1 cellular context compared by ENCODE assay signal in the genomic region with DNA sequence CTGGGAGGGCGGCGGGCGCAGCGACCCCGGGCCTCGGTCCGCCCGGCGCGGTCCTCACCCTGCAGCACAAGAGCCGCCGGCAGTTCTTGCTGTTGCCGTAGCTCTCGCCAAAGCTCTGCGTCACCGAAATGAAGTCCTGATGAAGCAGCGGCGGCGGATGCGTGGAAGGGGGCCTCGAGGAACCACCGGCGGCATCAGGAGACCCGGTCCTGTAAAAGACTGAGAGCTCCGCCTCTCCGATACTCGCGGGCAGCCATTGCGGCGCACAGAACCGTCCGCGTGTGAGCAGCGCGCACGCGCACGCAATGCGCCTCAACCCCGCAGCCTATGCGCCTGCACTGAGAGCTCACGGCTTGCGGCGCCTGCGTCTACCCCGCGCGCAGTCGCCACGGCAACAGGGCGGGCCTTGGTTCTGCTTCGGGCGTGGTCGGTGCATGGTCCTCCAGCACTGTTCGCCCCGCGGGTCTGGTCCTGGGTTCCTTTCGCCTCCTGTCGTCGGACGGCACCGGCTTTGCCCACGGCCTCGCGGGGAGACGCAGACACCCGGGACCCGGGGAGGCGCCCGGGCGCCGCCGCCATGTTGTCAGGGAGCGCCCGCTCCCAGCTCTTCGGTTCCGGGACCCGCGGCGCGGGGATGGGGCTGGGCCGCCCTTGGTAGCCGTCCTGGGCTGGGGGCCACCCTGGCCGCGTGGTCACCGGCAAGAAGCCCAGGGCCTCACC.
A peak's percentile ranks its signal among the peaks of the same experiment; 100 is the strongest.
TF ChIP-seq lines count a peak whose summit lies in the region.

No MANE protein-coding gene starts in this region.

TF ChIP-seq in HepG2, 621 proteins besides CTCF, POLR2A, EP300 and RAD21 (continued from another document and continues in another):
- TF ChIP-seq, protein P1, sequence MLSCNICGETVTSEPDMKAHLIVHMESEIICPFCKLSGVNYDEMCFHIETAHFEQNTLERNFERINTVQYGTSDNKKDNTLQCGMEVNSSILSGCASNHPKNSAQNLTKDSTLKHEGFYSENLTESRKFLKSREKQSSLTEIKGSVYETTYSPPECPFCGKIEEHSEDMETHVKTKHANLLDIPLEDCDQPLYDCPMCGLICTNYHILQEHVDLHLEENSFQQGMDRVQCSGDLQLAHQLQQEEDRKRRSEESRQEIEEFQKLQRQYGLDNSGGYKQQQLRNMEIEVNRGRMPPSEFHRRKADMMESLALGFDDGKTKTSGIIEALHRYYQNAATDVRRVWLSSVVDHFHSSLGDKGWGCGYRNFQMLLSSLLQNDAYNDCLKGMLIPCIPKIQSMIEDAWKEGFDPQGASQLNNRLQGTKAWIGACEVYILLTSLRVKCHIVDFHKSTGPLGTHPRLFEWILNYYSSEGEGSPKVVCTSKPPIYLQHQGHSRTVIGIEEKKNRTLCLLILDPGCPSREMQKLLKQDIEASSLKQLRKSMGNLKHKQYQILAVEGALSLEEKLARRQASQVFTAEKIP (CRISPR knock-in tag; IDR thresholded peaks at IDR 0.05; ENCODE audit: borderline replicate concordance): no peak
- TF ChIP-seq THAP11 (CRISPR knock-in tag; IDR thresholded peaks at IDR 0.05) (peak; percentile 80), ZMYM3 (CRISPR knock-in tag; IDR thresholded peaks at IDR 0.05) (no peak), KDM2A (CRISPR knock-in tag; IDR thresholded peaks at IDR 0.05; ENCODE audit: borderline replicate concordance, low read depth) (peak; percentile 80), PAX8 (CRISPR knock-in tag; IDR thresholded peaks at IDR 0.05; ENCODE audit: borderline replicate concordance) (0 out of 2 replicates have a peak, but pooled peaks have one; percentile 43), SP5 (CRISPR knock-in tag; IDR thresholded peaks at IDR 0.05; ENCODE audit: borderline replicate concordance, low read depth) (0 out of 2 replicates have a peak, but pooled peaks have one; percentile 14), ZNF713 (CRISPR knock-in tag; IDR thresholded peaks at IDR 0.05) (no peak; the same call in 1 of the 2 replicates), TAF1 (CRISPR knock-in tag; IDR thresholded peaks at IDR 0.05) (peak; percentile 97), KLF13 (CRISPR knock-in tag; IDR thresholded peaks at IDR 0.05) (no peak), TCF7L2 (IDR thresholded peaks at IDR 0.05; ENCODE audit: low read depth, low read length) (no peak), MTA1 (CRISPR knock-in tag; IDR thresholded peaks at IDR 0.05; ENCODE audit: borderline replicate concordance) (no peak), BHLHE40 (IDR thresholded peaks at IDR 0.05; ENCODE audit: low read length) (no peak), ATM (IDR thresholded peaks at IDR 0.05; ENCODE audit: borderline replicate concordance) (no peak), ZNF318 (CRISPR knock-in tag; IDR thresholded peaks at IDR 0.05) (no peak), TFDP2 (CRISPR knock-in tag; IDR thresholded peaks at IDR 0.05) (0 out of 2 replicates have a peak, but pooled peaks have one; percentile 49)
- TF ChIP-seq, protein P2, sequence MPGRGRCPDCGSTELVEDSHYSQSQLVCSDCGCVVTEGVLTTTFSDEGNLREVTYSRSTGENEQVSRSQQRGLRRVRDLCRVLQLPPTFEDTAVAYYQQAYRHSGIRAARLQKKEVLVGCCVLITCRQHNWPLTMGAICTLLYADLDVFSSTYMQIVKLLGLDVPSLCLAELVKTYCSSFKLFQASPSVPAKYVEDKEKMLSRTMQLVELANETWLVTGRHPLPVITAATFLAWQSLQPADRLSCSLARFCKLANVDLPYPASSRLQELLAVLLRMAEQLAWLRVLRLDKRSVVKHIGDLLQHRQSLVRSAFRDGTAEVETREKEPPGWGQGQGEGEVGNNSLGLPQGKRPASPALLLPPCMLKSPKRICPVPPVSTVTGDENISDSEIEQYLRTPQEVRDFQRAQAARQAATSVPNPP (CRISPR knock-in tag; IDR thresholded peaks at IDR 0.05): no peak
- TF ChIP-seq, protein P3, sequence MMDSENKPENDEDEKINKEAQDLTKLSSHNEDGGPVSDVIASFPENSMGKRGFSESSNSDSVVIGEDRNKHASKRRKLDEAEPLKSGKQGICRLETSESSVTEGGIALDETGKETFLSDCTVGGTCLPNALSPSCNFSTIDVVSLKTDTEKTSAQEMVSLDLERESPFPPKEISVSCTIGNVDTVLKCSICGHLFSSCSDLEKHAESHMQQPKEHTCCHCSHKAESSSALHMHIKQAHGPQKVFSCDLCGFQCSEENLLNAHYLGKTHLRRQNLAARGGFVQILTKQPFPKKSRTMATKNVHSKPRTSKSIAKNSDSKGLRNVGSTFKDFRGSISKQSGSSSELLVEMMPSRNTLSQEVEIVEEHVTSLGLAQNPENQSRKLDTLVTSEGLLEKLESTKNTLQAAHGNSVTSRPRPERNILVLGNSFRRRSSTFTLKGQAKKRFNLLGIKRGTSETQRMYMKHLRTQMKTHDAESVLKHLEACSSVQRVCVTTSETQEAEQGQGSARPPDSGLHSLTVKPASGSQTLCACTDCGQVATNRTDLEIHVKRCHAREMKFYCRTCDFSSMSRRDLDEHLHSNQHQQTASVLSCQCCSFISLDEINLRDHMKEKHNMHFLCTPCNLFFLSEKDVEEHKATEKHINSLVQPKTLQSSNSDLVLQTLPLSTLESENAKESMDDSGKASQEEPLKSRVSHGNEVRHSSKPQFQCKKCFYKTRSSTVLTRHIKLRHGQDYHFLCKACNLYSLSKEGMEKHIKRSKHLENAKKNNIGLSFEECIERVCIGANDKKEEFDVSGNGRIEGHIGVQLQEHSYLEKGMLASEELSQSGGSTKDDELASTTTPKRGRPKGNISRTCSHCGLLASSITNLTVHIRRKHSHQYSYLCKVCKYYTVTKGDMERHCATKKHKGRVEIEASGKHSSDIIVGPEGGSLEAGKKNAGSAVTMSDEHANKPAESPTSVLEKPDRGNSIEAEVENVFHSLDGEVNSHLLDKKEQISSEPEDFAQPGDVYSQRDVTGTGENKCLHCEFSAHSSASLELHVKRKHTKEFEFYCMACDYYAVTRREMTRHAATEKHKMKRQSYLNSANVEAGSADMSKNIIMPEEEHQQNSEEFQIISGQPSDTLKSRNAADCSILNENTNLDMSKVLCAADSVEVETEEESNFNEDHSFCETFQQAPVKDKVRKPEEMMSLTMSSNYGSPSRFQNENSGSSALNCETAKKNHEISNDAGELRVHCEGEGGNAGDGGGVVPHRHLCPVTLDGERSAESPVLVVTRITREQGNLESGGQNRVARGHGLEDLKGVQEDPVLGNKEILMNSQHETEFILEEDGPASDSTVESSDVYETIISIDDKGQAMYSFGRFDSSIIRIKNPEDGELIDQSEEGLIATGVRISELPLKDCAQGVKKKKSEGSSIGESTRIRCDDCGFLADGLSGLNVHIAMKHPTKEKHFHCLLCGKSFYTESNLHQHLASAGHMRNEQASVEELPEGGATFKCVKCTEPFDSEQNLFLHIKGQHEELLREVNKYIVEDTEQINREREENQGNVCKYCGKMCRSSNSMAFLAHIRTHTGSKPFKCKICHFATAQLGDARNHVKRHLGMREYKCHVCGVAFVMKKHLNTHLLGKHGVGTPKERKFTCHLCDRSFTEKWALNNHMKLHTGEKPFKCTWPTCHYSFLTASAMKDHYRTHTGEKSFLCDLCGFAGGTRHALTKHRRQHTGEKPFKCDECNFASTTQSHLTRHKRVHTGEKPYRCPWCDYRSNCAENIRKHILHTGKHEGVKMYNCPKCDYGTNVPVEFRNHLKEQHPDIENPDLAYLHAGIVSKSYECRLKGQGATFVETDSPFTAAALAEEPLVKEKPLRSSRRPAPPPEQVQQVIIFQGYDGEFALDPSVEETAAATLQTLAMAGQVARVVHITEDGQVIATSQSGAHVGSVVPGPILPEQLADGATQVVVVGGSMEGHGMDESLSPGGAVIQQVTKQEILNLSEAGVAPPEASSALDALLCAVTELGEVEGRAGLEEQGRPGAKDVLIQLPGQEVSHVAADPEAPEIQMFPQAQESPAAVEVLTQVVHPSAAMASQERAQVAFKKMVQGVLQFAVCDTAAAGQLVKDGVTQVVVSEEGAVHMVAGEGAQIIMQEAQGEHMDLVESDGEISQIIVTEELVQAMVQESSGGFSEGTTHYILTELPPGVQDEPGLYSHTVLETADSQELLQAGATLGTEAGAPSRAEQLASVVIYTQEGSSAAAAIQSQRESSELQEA (CRISPR knock-in tag; IDR thresholded peaks at IDR 0.05; ENCODE audit: not compliant biosample characterization): peak; percentile 59
- TF ChIP-seq, protein P4, sequence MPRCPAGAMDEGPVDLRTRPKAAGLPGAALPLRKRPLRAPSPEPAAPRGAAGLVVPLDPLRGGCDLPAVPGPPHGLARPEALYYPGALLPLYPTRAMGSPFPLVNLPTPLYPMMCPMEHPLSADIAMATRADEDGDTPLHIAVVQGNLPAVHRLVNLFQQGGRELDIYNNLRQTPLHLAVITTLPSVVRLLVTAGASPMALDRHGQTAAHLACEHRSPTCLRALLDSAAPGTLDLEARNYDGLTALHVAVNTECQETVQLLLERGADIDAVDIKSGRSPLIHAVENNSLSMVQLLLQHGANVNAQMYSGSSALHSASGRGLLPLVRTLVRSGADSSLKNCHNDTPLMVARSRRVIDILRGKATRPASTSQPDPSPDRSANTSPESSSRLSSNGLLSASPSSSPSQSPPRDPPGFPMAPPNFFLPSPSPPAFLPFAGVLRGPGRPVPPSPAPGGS (CRISPR knock-in tag; IDR thresholded peaks at IDR 0.05): peak; percentile 49; the same call in 1 of the 2 replicates
- TF ChIP-seq, protein P5, sequence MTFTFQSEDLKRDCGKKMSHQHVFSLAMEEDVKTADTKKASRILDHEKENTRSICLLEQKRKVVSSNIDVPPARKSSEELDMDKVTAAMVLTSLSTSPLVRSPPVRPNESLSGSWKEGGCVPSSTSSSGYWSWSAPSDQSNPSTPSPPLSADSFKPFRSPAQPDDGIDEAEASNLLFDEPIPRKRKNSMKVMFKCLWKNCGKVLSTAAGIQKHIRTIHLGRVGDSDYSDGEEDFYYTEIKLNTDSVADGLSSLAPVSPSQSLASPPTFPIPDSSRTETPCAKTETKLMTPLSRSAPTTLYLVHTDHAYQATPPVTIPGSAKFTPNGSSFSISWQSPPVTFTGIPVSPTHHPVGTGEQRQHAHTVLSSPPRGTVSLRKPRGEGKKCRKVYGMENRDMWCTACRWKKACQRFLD (CRISPR knock-in tag; IDR thresholded peaks at IDR 0.05; ENCODE audit: borderline replicate concordance): peak; percentile 20; the same call in 1 of the 2 replicates
- TF ChIP-seq, protein P6, sequence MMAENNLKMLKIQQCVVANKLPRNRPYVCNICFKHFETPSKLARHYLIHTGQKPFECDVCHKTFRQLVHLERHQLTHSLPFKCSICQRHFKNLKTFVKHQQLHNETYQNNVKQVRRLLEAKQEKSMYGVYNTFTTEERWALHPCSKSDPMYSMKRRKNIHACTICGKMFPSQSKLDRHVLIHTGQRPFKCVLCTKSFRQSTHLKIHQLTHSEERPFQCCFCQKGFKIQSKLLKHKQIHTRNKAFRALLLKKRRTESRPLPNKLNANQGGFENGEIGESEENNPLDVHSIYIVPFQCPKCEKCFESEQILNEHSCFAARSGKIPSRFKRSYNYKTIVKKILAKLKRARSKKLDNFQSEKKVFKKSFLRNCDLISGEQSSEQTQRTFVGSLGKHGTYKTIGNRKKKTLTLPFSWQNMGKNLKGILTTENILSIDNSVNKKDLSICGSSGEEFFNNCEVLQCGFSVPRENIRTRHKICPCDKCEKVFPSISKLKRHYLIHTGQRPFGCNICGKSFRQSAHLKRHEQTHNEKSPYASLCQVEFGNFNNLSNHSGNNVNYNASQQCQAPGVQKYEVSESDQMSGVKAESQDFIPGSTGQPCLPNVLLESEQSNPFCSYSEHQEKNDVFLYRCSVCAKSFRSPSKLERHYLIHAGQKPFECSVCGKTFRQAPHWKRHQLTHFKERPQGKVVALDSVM (CRISPR knock-in tag; IDR thresholded peaks at IDR 0.05): no peak
